9 cellular contexts compared by ENCODE assay signal in genomic region chr5:126443374-126443851, GRCh38. TPM values are rescaled to one million over a fixed set of nuclear protein-coding genes. Genes with fewer than 3 reads are reported as not detected.
DNase-seq lines count a peak whose midpoint lies in the region; ATAC-seq and TF ChIP-seq lines count a peak whose summit lies in the region.
"Had no signal": no experiment of that assay in that cellular context is flagged by ENCODE, and none has a peak within 500 bp of the region (broad histone marks: within the 10 kb centered on the region; RNA-seq: fewer than 3 reads in every experiment).

No MANE protein-coding gene starts in this region.

- H3K27me3 ChIP-seq in CD4-positive, CD25-positive, alpha-beta regulatory T cell (ENCODE audit: control insufficient read depth, insufficient read depth, low read length), result no peaks in the 10 kb centered on the region
- no peaks in the 10 kb centered on the region for H3K27me3 ChIP-seq in H7 (ENCODE audit: control insufficient read depth, insufficient read depth, low read length)

- H3K27ac Mint-ChIP-seq in CD4-positive, CD25-positive, alpha-beta regulatory T cell, result peak overlapping the region; percentile 63 to 96 (median 91)
- H3K27ac Mint-ChIP-seq in activated T-helper 17 cell treated with anti-CD3 and anti-CD28 coated beads, Interleukin-2, amount 50 U/mL, for 72 hours, result peak overlapping the region; percentile 94

- H3K9me3 ChIP-seq in CD4-positive, CD25-positive, alpha-beta regulatory T cell (ENCODE audit: control insufficient read depth in 2 of 2, low read length in 2 of 2), result no peaks in the 10 kb centered on the region

- peak in 1 of 2 donors; percentile 13 for ATAC-seq in CD4-positive, CD25-positive, alpha-beta regulatory T cell (ENCODE audit: low read depth in 2 of 2)
- ATAC-seq in HG02973 (IDR thresholded peaks at IDR 0.05; ENCODE audit: unreplicated experiment), result peak; percentile 93
- ATAC-seq in activated T-helper 17 cell treated with anti-CD3 and anti-CD28 coated beads, Interleukin-2, amount 50 U/mL, for 72 hours (replicated peaks), result peak; percentile 43

- no peaks in the 10 kb centered on the region for H3K27me3 Mint-ChIP-seq in CD4-positive, CD25-positive, alpha-beta regulatory T cell
- no peaks in the 10 kb centered on the region for H3K27me3 Mint-ChIP-seq in activated T-helper 17 cell treated with anti-CD3 and anti-CD28 coated beads, Interleukin-2, amount 50 U/mL, for 72 hours

- peak overlapping the region in 3 of 4 donors; percentile 25 to 56 (median 46) for H3K4me3 Mint-ChIP-seq in CD4-positive, CD25-positive, alpha-beta regulatory T cell
- H3K4me3 Mint-ChIP-seq in activated T-helper 17 cell treated with anti-CD3 and anti-CD28 coated beads, Interleukin-2, amount 50 U/mL, for 72 hours, result peak overlapping the region; percentile 65

- H3K4me1 ChIP-seq in CD4-positive, CD25-positive, alpha-beta regulatory T cell (ENCODE audit: control insufficient read depth, insufficient read depth, low read length, poor library complexity, severe bottlenecking), result peaks cover 47% of the 10 kb centered on the region
- H3K4me1 ChIP-seq: parathyroid adenoma had no signal

- DNase-seq in CD4-positive, CD25-positive, alpha-beta regulatory T cell, result peak in 1 of 3 donors; percentile 84
- DNase-seq in GM19238 (ENCODE audit: insufficient read length, low spot score) (peak; percentile 38), HEK293T (ENCODE audit: extremely low spot score) (no peak), H7 (no peak), DMS153 treated with DMSO at 0.1 percent for 48 hours (lab: John Stamatoyannopoulos, UW; ENCODE audit: unreplicated experiment) (no peak)
- DNase-seq in activated CD4-positive, alpha-beta T cell treated with anti-CD3 and anti-CD28 coated beads for 4 hours, result no peak

- H3K36me3 Mint-ChIP-seq in CD4-positive, CD25-positive, alpha-beta regulatory T cell, result peaks cover 10% of the 10 kb centered on the region
- peaks cover 12% of the 10 kb centered on the region for H3K36me3 Mint-ChIP-seq in activated T-helper 17 cell treated with anti-CD3 and anti-CD28 coated beads, Interleukin-2, amount 50 U/mL, for 72 hours (ENCODE audit: low read depth)

- POLR2A ChIA-PET in HEK293T (lab: Yijun Ruan, JAX), result no interaction called here

- CTCF ChIA-PET in HEK293T (lab: Yijun Ruan, JAX), result no interaction called here

- peak overlapping the region; percentile 55 for H3K27ac ChIP-seq in CD4-positive, CD25-positive, alpha-beta regulatory T cell (ENCODE audit: insufficient read depth, low read length, poor library complexity, severe bottlenecking)
- H3K27ac ChIP-seq: parathyroid adenoma had no signal

- H3K9me3 Mint-ChIP-seq in CD4-positive, CD25-positive, alpha-beta regulatory T cell, result peaks cover 0 to 4% (median 0%) of the 10 kb centered on the region in 7 donors
- H3K9me3 Mint-ChIP-seq in activated T-helper 17 cell treated with anti-CD3 and anti-CD28 coated beads, Interleukin-2, amount 50 U/mL, for 72 hours, result no peaks in the 10 kb centered on the region

- H3K36me3 ChIP-seq in CD4-positive, CD25-positive, alpha-beta regulatory T cell (ENCODE audit: control insufficient read depth, insufficient read depth, low read length), result no peaks in the 10 kb centered on the region
- no peaks in the 10 kb centered on the region; the same call in 1 of the 2 replicates for H3K36me3 ChIP-seq in H7 (replicated peaks; ENCODE audit: control insufficient read depth, insufficient read depth, low read length)

- no peak overlapping the region for H3K4me3 ChIP-seq in CD4-positive, CD25-positive, alpha-beta regulatory T cell (ENCODE audit: low read depth, low read length)
- H3K4me3 ChIP-seq in H7 (ENCODE audit: insufficient read depth, low read depth, low read length), result no peak overlapping the region

- peaks cover 45 to 67% (median 48%) of the 10 kb centered on the region in 4 donors for H3K4me1 Mint-ChIP-seq in CD4-positive, CD25-positive, alpha-beta regulatory T cell
- H3K4me1 Mint-ChIP-seq in activated T-helper 17 cell treated with anti-CD3 and anti-CD28 coated beads, Interleukin-2, amount 50 U/mL, for 72 hours, result peaks cover 42% of the 10 kb centered on the region

TF ChIP-seq in HEK293T, 16 proteins besides CTCF, POLR2A, EP300 and RAD21:
- TF ChIP-seq FOXA1 (IDR thresholded peaks at IDR 0.05), result no peak

RNA-seq across cellular contexts. Expression of gene GRAMD2B, which starts 20.2 kb away (rescaled TPM):
- total RNA-seq in CD4-positive, CD25-positive, alpha-beta regulatory T cell, result 16.8 TPM
- 10 to 100 TPM in 1 of 4 donors, 1 to 10 TPM in 3; 6.5 to 11.9 (median 7.9) TPM for polyA plus RNA-seq in CD4-positive, CD25-positive, alpha-beta regulatory T cell
- total RNA-seq in activated T-helper 17 cell treated with anti-CD3 and anti-CD28 coated beads, Interleukin-2, amount 50 U/mL, for 72 hours, result 10 to 100 TPM in 1 of 2 donors, 1 to 10 TPM in 1; 8.0 to 11.8 TPM
- total RNA-seq in H7 (2014; rRNA removed; shearing (Covaris generic)), result 4.1 and 7.1 TPM in 2 replicates
